ENCODE assay signal across 7 cellular contexts in genomic region chr21:8390550-8391171, GRCh38.
A peak's percentile ranks its signal among the peaks of the same experiment; 100 is the strongest.
ATAC-seq lines count a peak whose summit lies in the region.

No MANE protein-coding gene starts in this region.

- peak; percentile 64 for ATAC-seq in GM18517 (IDR thresholded peaks at IDR 0.05; ENCODE audit: unreplicated experiment)
- ATAC-seq in GM18861 (IDR thresholded peaks at IDR 0.05; ENCODE audit: unreplicated experiment) = peak; percentile 43
- peak; percentile 58 for ATAC-seq in GM19035 (IDR thresholded peaks at IDR 0.05; ENCODE audit: unreplicated experiment)
- peak; percentile 53 for ATAC-seq in GM19468 (IDR thresholded peaks at IDR 0.05; ENCODE audit: extremely low read depth, unreplicated experiment)
- peak; percentile 64 for ATAC-seq in GM21717 (IDR thresholded peaks at IDR 0.05; ENCODE audit: unreplicated experiment)
- ATAC-seq in HG02885 (IDR thresholded peaks at IDR 0.05; ENCODE audit: poor library complexity, unreplicated experiment) = peak; percentile 58
- peak; percentile 47 for ATAC-seq in HG03354 (IDR thresholded peaks at IDR 0.05; ENCODE audit: poor library complexity, severe bottlenecking, unreplicated experiment)

Comparison
In these comparisons a context has a peak if more than half of its experiments do, and no peak if none do; other contexts are left out.
1. Peak in every context shown above with its lines: ATAC-seq.